3 cellular contexts compared by ENCODE assay signal in genomic region chr1:192376387-192376786, GRCh38.
A peak's percentile ranks its signal among the peaks of the same experiment; 100 is the strongest.
TF ChIP-seq lines count a peak whose summit lies in the region.

No MANE protein-coding gene starts in this region.

TF ChIP-seq in A549, 52 proteins besides CTCF, POLR2A, EP300 and RAD21:
- no peak for TF ChIP-seq MAZ (IDR thresholded peaks at IDR 0.05; ENCODE audit: borderline replicate concordance, low read depth, low read length)
- no peak for TF ChIP-seq JUN (IDR thresholded peaks at IDR 0.05)
- no peak for TF ChIP-seq RNF2 (IDR thresholded peaks at IDR 0.05; ENCODE audit: borderline replicate concordance, low read depth)
- no peak for TF ChIP-seq ELK1 (IDR thresholded peaks at IDR 0.05; ENCODE audit: low read depth, low read length)
- no peak for TF ChIP-seq FOSL2 (IDR thresholded peaks at IDR 0.05)
- no peak for TF ChIP-seq FOSL2 (CRISPR knock-in tag; IDR thresholded peaks at IDR 0.05)
- no peak for TF ChIP-seq NR3C1 (IDR thresholded peaks at IDR 0.05)
- TF ChIP-seq CEBPB (IDR thresholded peaks at IDR 0.05), result peak; percentile 43 to 72; a peak in 3 of 4 replicates
- TF ChIP-seq ATOH8 (CRISPR knock-in tag; IDR thresholded peaks at IDR 0.05; ENCODE audit: low read depth), result no peak
TF ChIP-seq in A549: peak in this region for 1.

TF ChIP-seq in IMR-90, 13 proteins besides CTCF, POLR2A, EP300 and RAD21:
- peak; percentile 73 for TF ChIP-seq CEBPB (IDR thresholded peaks at IDR 0.05; ENCODE audit: low read depth, low read length)
- no peak for TF ChIP-seq RFX5 (IDR thresholded peaks at IDR 0.05; ENCODE audit: low read depth, low read length)

TF ChIP-seq in GM12878, 131 proteins besides CTCF, POLR2A, EP300 and RAD21:
- TF ChIP-seq MTA2 (IDR thresholded peaks at IDR 0.05; ENCODE audit: low read depth) (peak; percentile 85), IKZF2 (IDR thresholded peaks at IDR 0.05) (peak in 1 of 2 experiments; percentile 33; a peak in 2 of 4 replicates), MEF2B (IDR thresholded peaks at IDR 0.05; ENCODE audit: partially characterized antibody, poor library complexity, severe bottlenecking) (no peak), ZNF217 (IDR thresholded peaks at IDR 0.05) (0 out of 2 replicates have a peak, but pooled peaks have one; percentile 24)
